Comparison of ENCODE assay signal across 6 cellular contexts in genomic region chr4:663438-664428, GRCh38. TPM values are rescaled to one million over a fixed set of nuclear protein-coding genes. Genes with fewer than 3 reads are reported as not detected.
A peak's percentile ranks its signal among the peaks of the same experiment; 100 is the strongest.
DNase-seq lines count a peak whose midpoint lies in the region; ATAC-seq and TF ChIP-seq lines count a peak whose summit lies in the region.

No MANE protein-coding gene starts in this region.

- no peaks in the 10 kb centered on the region for H3K27me3 Mint-ChIP-seq in T-helper 2 cell treated with Interferon-gamma antibody and Interleukin-4, amounts not matched to agents 5 μg/mL and 100 μg/mL, for 36 hours (ENCODE audit: low read depth)
- H3K27me3 Mint-ChIP-seq in endothelial cell (ENCODE audit: unreplicated experiment), result peaks cover 15% of the 10 kb centered on the region

- TF ChIP-seq CTCF in A673 (conservative IDR thresholded peaks at IDR 0.05; ENCODE audit: low read depth, low read length) (peak; percentile 38; the same call in 1 of the 2 replicates), endothelial cell (IDR thresholded peaks at IDR 0.05; ENCODE audit: unreplicated experiment) (no peak), gastrocnemius medialis (IDR thresholded peaks at IDR 0.05 in 4 of 5, conservative IDR thresholded peaks at IDR 0.05 in 1 of 5) (no peak)

- in situ Hi-C loops in GM23248 (cut with MboI) (no loop called here), gastrocnemius medialis (cut with MboI; ENCODE audit: low sequenced_read_pairs in 4 of 4) (no loop called here)

- H3F3A ChIP-seq in GM23248 (ENCODE audit: insufficient read depth), result no peaks in the 10 kb centered on the region

- intact Hi-C loops in A673 (cut with micrococcal nuclease; ENCODE audit: unreplicated experiment) (no loop called here), gastrocnemius medialis (cut with DNase I; ENCODE audit: low total_unique reads) (no loop called here)

- H3K9me3 ChIP-seq in A673 (ENCODE audit: low read depth, low read length, poor library complexity, severe bottlenecking) (no peaks in the 10 kb centered on the region), GM23248 (ENCODE audit: low read depth) (no peaks in the 10 kb centered on the region), gastrocnemius medialis (no peaks in the 10 kb centered on the region)

- TSS peak; percentile 58 for BruUV-seq in A673 (replicated peaks; lab: Mats Ljungman, UMichigan)

- no peaks in the 10 kb centered on the region for H3K79me2 ChIP-seq in GM23248 (ENCODE audit: insufficient read depth)

- H3K4me3 ChIP-seq in A673 (ENCODE audit: low read depth, low read length, poor library complexity, severe bottlenecking) (peak overlapping the region; percentile 77), GM23248 (peak overlapping the region; percentile 43), gastrocnemius medialis (peak overlapping the region; percentile 38 to 50 (median 38))

- H3K27me3 ChIP-seq in A673 (replicated peaks; ENCODE audit: insufficient read depth, low read depth, low read length, poor library complexity), result no peaks in the 10 kb centered on the region
- no peaks in the 10 kb centered on the region for H3K27me3 ChIP-seq in GM23248 (replicated peaks; ENCODE audit: insufficient read depth)
- peaks cover 27 to 56% (median 47%) of the 10 kb centered on the region in 3 donors for H3K27me3 ChIP-seq in gastrocnemius medialis

- H3K9ac ChIP-seq in GM23248, result no peak overlapping the region

- peak overlapping the region; percentile 79 for H3K4me3 Mint-ChIP-seq in T-helper 2 cell treated with Interferon-gamma antibody and Interleukin-4, amounts not matched to agents 5 μg/mL and 100 μg/mL, for 36 hours
- H3K4me3 Mint-ChIP-seq in endothelial cell (ENCODE audit: unreplicated experiment), result peak overlapping the region; percentile 79

- H3K4me2 ChIP-seq in GM23248 (ENCODE audit: unreplicated experiment), result no peak overlapping the region

- H3K27ac ChIP-seq in A673 (ENCODE audit: low read depth, low read length, poor library complexity, severe bottlenecking) (peak overlapping the region; percentile 79), GM23248 (no peak overlapping the region), gastrocnemius medialis (no peak overlapping the region)

- peaks cover 4% of the 10 kb centered on the region for H3K4me1 ChIP-seq in A673 (ENCODE audit: insufficient read depth, low read length, poor library complexity, severe bottlenecking)
- no peaks in the 10 kb centered on the region for H3K4me1 ChIP-seq in GM23248 (ENCODE audit: insufficient read depth)
- H3K4me1 ChIP-seq in gastrocnemius medialis, result peaks cover 0 to 4% of the 10 kb centered on the region in 2 donors

- no peaks in the 10 kb centered on the region for H3K36me3 ChIP-seq in A673 (ENCODE audit: insufficient read depth, low read length, poor library complexity, severe bottlenecking)
- no peaks in the 10 kb centered on the region for H3K36me3 ChIP-seq in GM23248 (ENCODE audit: low read depth)
- no peaks in the 10 kb centered on the region for H3K36me3 ChIP-seq in gastrocnemius medialis

- no peak for ATAC-seq in gastrocnemius medialis

- POLR2A ChIA-PET in A673 (lab: Charles Lee; ENCODE audit: low non-redundant PET), result no interaction called here

- DNase-seq in A673 (ENCODE audit: low spot score) (peak; percentile 87), GM23248 (no peak), endothelial cell (ENCODE audit: low spot score) (peak; percentile 50), gastrocnemius medialis (peak in 1 of 2 donors; percentile 7), T1000 (lab: John Stamatoyannopoulos, UW) (no peak)
- DNase-seq in T-helper 2 cell treated with Interferon-gamma antibody and Interleukin-4, amounts not matched to agents 5 μg/mL and 100 μg/mL, for 36 hours (ENCODE audit: low spot score), result peak; percentile 69

- H3K9me3 Mint-ChIP-seq in T-helper 2 cell treated with Interferon-gamma antibody and Interleukin-4, amounts not matched to agents 5 μg/mL and 100 μg/mL, for 36 hours, result peaks cover 5% of the 10 kb centered on the region
- no peaks in the 10 kb centered on the region for H3K9me3 Mint-ChIP-seq in endothelial cell (ENCODE audit: unreplicated experiment)

- H3K36me3 Mint-ChIP-seq in T-helper 2 cell treated with Interferon-gamma antibody and Interleukin-4, amounts not matched to agents 5 μg/mL and 100 μg/mL, for 36 hours (ENCODE audit: low read depth), result peaks cover 3% of the 10 kb centered on the region
- H3K36me3 Mint-ChIP-seq in endothelial cell (ENCODE audit: low read depth, unreplicated experiment), result peaks cover 16% of the 10 kb centered on the region

- peak overlapping the region; percentile 88 for H3K27ac Mint-ChIP-seq in T-helper 2 cell treated with Interferon-gamma antibody and Interleukin-4, amounts not matched to agents 5 μg/mL and 100 μg/mL, for 36 hours
- H3K27ac Mint-ChIP-seq in endothelial cell (ENCODE audit: unreplicated experiment), result no peak overlapping the region

- TF ChIP-seq POLR2A in gastrocnemius medialis (IDR thresholded peaks at IDR 0.05), result no peak

- H2AFZ ChIP-seq in GM23248, result peak overlapping the region; percentile 33

- CTCF ChIA-PET in A673 (lab: Charles Lee), result interaction anchor here (1.0 kb wide), 1 partner anchor 10 kb away, joined by 4 read pairs; the partner anchor contains the start of genes ATP5ME and MYL5

- H3K9me2 ChIP-seq in GM23248 (ENCODE audit: insufficient read depth), result no peaks in the 10 kb centered on the region

- no peaks in the 10 kb centered on the region for H4K20me1 ChIP-seq in GM23248 (ENCODE audit: insufficient read depth)

- H3K4me1 Mint-ChIP-seq in T-helper 2 cell treated with Interferon-gamma antibody and Interleukin-4, amounts not matched to agents 5 μg/mL and 100 μg/mL, for 36 hours (ENCODE audit: low read depth), result peaks cover 1% of the 10 kb centered on the region
- H3K4me1 Mint-ChIP-seq in endothelial cell (ENCODE audit: unreplicated experiment), result no peaks in the 10 kb centered on the region

- WGBS in GM23248 (ENCODE audit: low coverage in 1 of 2, low lambda C conversion rate in 2 of 2, missing lambda C conversion rate in 2 of 2), 2 experiments, result 3 to 5% methylated on average over 69 of the region's 80 CpGs

RNA-seq across cellular contexts. Expression of gene ATP5ME, which starts 10.3 kb away (rescaled TPM):
- total RNA-seq in A673 (2021) (362 and 383 TPM in 2 replicates), endothelial cell (ENCODE audit: unreplicated experiment) (289 TPM), gastrocnemius medialis (100 to 1,000 TPM in 1 of 4 donors, 10 to 100 TPM in 3; 24.7 to 172 (median 91.5) TPM)
- 15.6 and 26.3 TPM in 2 replicates for total RNA-seq in GM23248 (2014; rRNA removed; shearing (Covaris generic))
- 472 and 478 TPM in 2 replicates for polyA plus RNA-seq in GM23248 (2016; fragmentation: Nextera tagmentation; extraction: Ambion mirVana)

RNA-seq across cellular contexts. Expression of gene MYL5, which starts 10.6 kb away (rescaled TPM):
- total RNA-seq in A673 (2021), result 11.7 and 13.0 TPM in 2 replicates
- total RNA-seq in GM23248 (2014; rRNA removed; shearing (Covaris generic)), result 14.9 and 21.9 TPM in 2 replicates
- polyA plus RNA-seq in GM23248 (2016; fragmentation: Nextera tagmentation; extraction: Ambion mirVana), result 24.5 and 29.3 TPM in 2 replicates
- 23.2 TPM for total RNA-seq in endothelial cell (ENCODE audit: unreplicated experiment)
- total RNA-seq in gastrocnemius medialis, result 10 to 100 TPM in 1 of 4 donors, 1 to 10 TPM in 3; 1.3 to 20.3 (median 3.6) TPM

RNA-seq across cellular contexts. Expression of gene SLC49A3, which starts 25.2 kb away (rescaled TPM):
- total RNA-seq in A673 (2021), result 0.47 and 1.7 TPM in 2 replicates
- total RNA-seq in GM23248 (2014; rRNA removed; shearing (Covaris generic)), result 9.1 and 12.5 TPM in 2 replicates
- polyA plus RNA-seq in GM23248 (2016; fragmentation: Nextera tagmentation; extraction: Ambion mirVana), result 5.2 and 5.3 TPM in 2 replicates
- total RNA-seq in endothelial cell (ENCODE audit: unreplicated experiment), result 19.9 TPM
- 1 to 10 TPM; 1.3 to 3.4 (median 2.2) TPM for total RNA-seq in gastrocnemius medialis

RNA-seq across cellular contexts. Expression of gene PDE6B, which starts 38.4 kb away (rescaled TPM):
- 10.4 and 12.9 TPM in 2 replicates for total RNA-seq in A673 (2021)
- total RNA-seq in GM23248 (2014; rRNA removed; shearing (Covaris generic)), result 0.11 and 0.13 TPM in 2 replicates
- 0.14 TPM in 1 of 2 replicates, not detected in the other for polyA plus RNA-seq in GM23248 (2016; fragmentation: Nextera tagmentation; extraction: Ambion mirVana)
- total RNA-seq in endothelial cell (ENCODE audit: unreplicated experiment), result 5.1 TPM
- not detected for total RNA-seq in gastrocnemius medialis

RNA-seq across cellular contexts. Expression of gene PCGF3, which starts 41.9 kb away (rescaled TPM):
- 83.5 and 83.9 TPM in 2 replicates for total RNA-seq in A673 (2021)
- total RNA-seq in GM23248 (2014; rRNA removed; shearing (Covaris generic)), result 26.0 and 36.9 TPM in 2 replicates
- polyA plus RNA-seq in GM23248 (2016; fragmentation: Nextera tagmentation; extraction: Ambion mirVana), result 21.0 TPM in 2 replicates
- 84.5 TPM for total RNA-seq in endothelial cell (ENCODE audit: unreplicated experiment)
- total RNA-seq in gastrocnemius medialis, result 10 to 100 TPM; 14.5 to 31.9 (median 21.6) TPM

Comparison
In these comparisons a context has a peak if more than half of its experiments do, and no peak if none do; other contexts are left out.
1. DNase-seq: peak in A673 (single experiment), T-helper 2 cell treated with Interferon-gamma antibody and Interleukin-4, amounts not matched to agents 5 μg/mL and 100 μg/mL, for 36 hours (single experiment) and endothelial cell (single experiment); none in GM23248 (single experiment) and T1000 (single experiment).
2. Peak in every context shown above with its lines, with median percentiles within 50 percentile points of each other: H3K4me3 ChIP-seq.